Comparison of ENCODE assay signal across 19 cellular contexts in genomic region chr10:96922978-96923948, GRCh38.
DNase-seq lines count a peak whose midpoint lies in the region; ATAC-seq and TF ChIP-seq lines count a peak whose summit lies in the region.
"Had no signal": no experiment of that assay in that cellular context is flagged by ENCODE, and none has a peak within 500 bp of the region (broad histone marks: within the 10 kb centered on the region; RNA-seq: fewer than 3 reads in every experiment).

No MANE protein-coding gene starts in this region.

- no peak overlapping the region for H3K4ac ChIP-seq in mesendoderm (ENCODE audit: low read depth, low read length)

- peaks cover 2 to 19% (median 11%) of the 10 kb centered on the region in 5 experiments for H3K9me3 Mint-ChIP-seq in brain
- H3K9me3 Mint-ChIP-seq: GM23338 had no signal

- no peaks in the 10 kb centered on the region for H3K79me1 ChIP-seq in mesendoderm (ENCODE audit: low read length)

- peaks cover 22% of the 10 kb centered on the region for H3K4me1 Mint-ChIP-seq in brain
- H3K4me1 Mint-ChIP-seq: GM23338 had no signal

- peaks cover 52% of the 10 kb centered on the region for H3K4me1 ChIP-seq in left ventricle myocardium inferior
- H3K4me1 ChIP-seq in right cardiac atrium (ENCODE audit: control insufficient read depth, insufficient read depth, low read length), result no peaks in the 10 kb centered on the region
- H3K4me1 ChIP-seq in psoas muscle, result peaks cover 48% of the 10 kb centered on the region
- H3K4me1 ChIP-seq in mesendoderm (ENCODE audit: control insufficient read depth, low read depth, low read length), result no peaks in the 10 kb centered on the region

- H4K8ac ChIP-seq in mesendoderm (ENCODE audit: low read depth, low read length), result no peak overlapping the region

- H3K36me3 ChIP-seq in left ventricle myocardium inferior (no peaks in the 10 kb centered on the region), psoas muscle (ENCODE audit: insufficient read depth in 1 of 2, low read depth in 1 of 2) (no peaks in the 10 kb centered on the region), mesendoderm (ENCODE audit: control insufficient read depth, insufficient read depth, low read length) (no peaks in the 10 kb centered on the region)

- intact Hi-C loops in left ventricle myocardium inferior (cut with micrococcal nuclease) (no loop called here), right cardiac atrium (cut with DNase I) (no loop called here), psoas muscle (cut with DNase I) (no loop called here)

- H3K4me3 ChIP-seq in left ventricle myocardium inferior, result no peak overlapping the region
- no peak overlapping the region for H3K4me3 ChIP-seq in right cardiac atrium (ENCODE audit: low read length)
- H3K4me3 ChIP-seq in psoas muscle, result no peak overlapping the region
- H3K4me3 ChIP-seq in mesendoderm (ENCODE audit: low read length), result no peak overlapping the region
- H3K4me3 ChIP-seq: GM23338 had no signal

- H3K4me3 Mint-ChIP-seq in brain, result no peak overlapping the region
- H3K4me3 Mint-ChIP-seq: CD4-positive, alpha-beta memory T cell; GM23338 had no signal

- ATAC-seq in right cardiac atrium (no peak), psoas muscle (no peak), GM21825 (IDR thresholded peaks at IDR 0.05; ENCODE audit: unreplicated experiment) (no peak)
- ATAC-seq: GM23338, HCT116 had no signal

- H3K9me3 ChIP-seq in left ventricle myocardium inferior (replicated peaks), result no peaks in the 10 kb centered on the region
- no peaks in the 10 kb centered on the region for H3K9me3 ChIP-seq in right cardiac atrium (ENCODE audit: control insufficient read depth, low read length)
- no peaks in the 10 kb centered on the region for H3K9me3 ChIP-seq in psoas muscle

- TF ChIP-seq CTCF in left ventricle myocardium inferior (IDR thresholded peaks at IDR 0.05; ENCODE audit: borderline replicate concordance), result no peak
- TF ChIP-seq CTCF in brain (conservative IDR thresholded peaks at IDR 0.05), result no peak
- no peak for TF ChIP-seq CTCF in psoas muscle (IDR thresholded peaks at IDR 0.05)

- H2BK120ac ChIP-seq in mesendoderm (ENCODE audit: low read depth, low read length), result no peak overlapping the region

- no peak overlapping the region for H2BK15ac ChIP-seq in mesendoderm (replicated peaks; ENCODE audit: low read depth)

- no peak overlapping the region for H3K56ac ChIP-seq in mesendoderm (ENCODE audit: low read length)

- no peak overlapping the region for H2AK5ac ChIP-seq in mesendoderm (ENCODE audit: low read length)

- H3K27ac Mint-ChIP-seq in brain, result peak overlapping the region in 3 of 5 experiments; percentile 31 to 74 (median 56)
- H3K27ac Mint-ChIP-seq: GM23338 had no signal

- no peaks in the 10 kb centered on the region for H3K79me2 ChIP-seq in mesendoderm (ENCODE audit: control insufficient read depth, insufficient read depth, low read length)

- no peak overlapping the region for H3K18ac ChIP-seq in mesendoderm (ENCODE audit: low read length)

- H3K36me3 Mint-ChIP-seq in brain, result peaks cover 72% of the 10 kb centered on the region

- peak overlapping the region; percentile 2 for H3K27ac ChIP-seq in left ventricle myocardium inferior (replicated peaks)
- H3K27ac ChIP-seq in right cardiac atrium (ENCODE audit: low read length), result no peak overlapping the region
- peak overlapping the region; percentile 81 for H3K27ac ChIP-seq in psoas muscle
- no peak overlapping the region for H3K27ac ChIP-seq in mesendoderm (ENCODE audit: low read depth, low read length)

- no peak overlapping the region for H4K5ac ChIP-seq in mesendoderm (ENCODE audit: low read length)

- no peak overlapping the region for H3K23ac ChIP-seq in mesendoderm (ENCODE audit: low read length)

- 82% methylated on average over 3 of the region's 3 CpGs for WGBS in right cardiac atrium
- WGBS in psoas muscle, 3 donors, result 71 to 84% (median 74%) methylated on average over 3 of the region's 3 CpGs
- WGBS in mesendoderm (ENCODE audit: extremely low coverage, insufficient coverage, low lambda C conversion rate), result no CpG with 5 or more reads among the region's 3 CpGs

- no peak overlapping the region for H2BK5ac ChIP-seq in mesendoderm (ENCODE audit: low read length)

- H3K27me3 Mint-ChIP-seq in brain, result no peaks in the 10 kb centered on the region
- H3K27me3 Mint-ChIP-seq: CD4-positive, alpha-beta memory T cell had no signal

- no peak overlapping the region for H3K4me2 ChIP-seq in mesendoderm (ENCODE audit: low read length)
- H3K4me2 ChIP-seq: GM23338 had no signal

- no peak overlapping the region for H3K9ac ChIP-seq in mesendoderm (ENCODE audit: low read length)

- DNase-seq in left ventricle myocardium inferior (no peak), right cardiac atrium (no peak), psoas muscle (no peak), mesendoderm (no peak), Ammon's horn (ENCODE audit: low spot score) (no peak)
- DNase-seq: CD4-positive, alpha-beta memory T cell; DMS153; GDM1; NCI-H1105; NCI-H1694; NCI-H2227 treated with DMSO at 0.1 percent for 48 hours; NCI-H510A treated with DMSO at 0.1 percent for 48 hours; NCI-H774; OCI-M1; SHP77 had no signal

- H3K27me3 ChIP-seq in left ventricle myocardium inferior (ENCODE audit: low read depth) (no peaks in the 10 kb centered on the region), right cardiac atrium (ENCODE audit: control insufficient read depth, insufficient read depth) (no peaks in the 10 kb centered on the region), psoas muscle (ENCODE audit: insufficient read depth in 3 of 3, low read length in 2 of 3) (no peaks in the 10 kb centered on the region), mesendoderm (ENCODE audit: insufficient read depth, low read length, poor library complexity) (no peaks in the 10 kb centered on the region)

Comparison
In these comparisons a context has a peak if more than half of its experiments do, and no peak if none do; other contexts are left out.
1. H3K27ac ChIP-seq: peak in left ventricle myocardium inferior (single experiment) and psoas muscle (single experiment); none in right cardiac atrium (single experiment) and mesendoderm (single experiment).